ENCODE assay signal across 19 cellular contexts in genomic region chr4:58602701-58603359, GRCh38.
A peak's percentile ranks its signal among the peaks of the same experiment; 100 is the strongest.
DNase-seq lines count a peak whose midpoint lies in the region; ATAC-seq, FAIRE-seq and TF ChIP-seq lines count a peak whose summit lies in the region.
"Had no signal": no experiment of that assay in that cellular context is flagged by ENCODE, and none has a peak within 500 bp of the region (broad histone marks: within the 10 kb centered on the region; RNA-seq: fewer than 3 reads in every experiment).

No MANE protein-coding gene starts in this region.

- FAIRE-seq in frontal cortex (lab: Jason Lieb, UNC): no peak
- FAIRE-seq in H54 (lab: Jason Lieb, UNC): no peak
- FAIRE-seq: HTR-8/SVneo had no signal

- H2BK15ac ChIP-seq in H9 (ENCODE audit: low read depth, low read length): no peak overlapping the region

- DNase-seq in DMS 273 (lab: John Stamatoyannopoulos, UW; ENCODE audit: unreplicated experiment) (peak; percentile 42), H9 (no peak), NCI-H524 (lab: John Stamatoyannopoulos, UW) (peak; percentile 27 to 78), endodermal cell (no peak), frontal cortex (ENCODE audit: low spot score in 2 of 2) (no peak), H54 (ENCODE audit: insufficient read length, low spot score) (no peak)
- no peak for DNase-seq in activated effector memory CD4-positive, alpha-beta T cell treated with Interleukin-2 at 50 U/mL for 16 hours
- DNase-seq: ACHN; CD4-positive, alpha-beta T cell; EL; KBM-7; NCI-H1048; NCI-H187 treated with DMSO at 0.1 percent for 48 hours; NCI-H510A treated with DMSO at 0.1 percent for 48 hours; SW 1271 had no signal

- H3K27ac ChIP-seq in H9 (ENCODE audit: insufficient read length, low read depth, low read length) (peak overlapping the region; percentile 64), endodermal cell (ENCODE audit: low read depth, low read length) (no peak overlapping the region)
- H3K27ac ChIP-seq: SJSA1 had no signal

- H3K4me1 Mint-ChIP-seq in H9: peaks cover 34 to 55% of the 10 kb centered on the region in 2 experiments
- H3K4me1 Mint-ChIP-seq in endodermal cell: no peaks in the 10 kb centered on the region
- H3K4me1 Mint-ChIP-seq: B cell had no signal

- no peak overlapping the region for H2BK120ac ChIP-seq in H9 (ENCODE audit: low read depth, low read length, poor library complexity, severe bottlenecking)

- no peak overlapping the region for H4K91ac ChIP-seq in H9 (ENCODE audit: insufficient read length, low read depth, low read length)

- H3K23me2 ChIP-seq in H9 (ENCODE audit: insufficient read length, low read depth, low read length, poor library complexity, severe bottlenecking): no peaks in the 10 kb centered on the region

- no peak overlapping the region for H3K56ac ChIP-seq in H9 (ENCODE audit: insufficient read length, low read depth, low read length)

- TF ChIP-seq POLR2A in H54 (IDR thresholded peaks at IDR 0.05; ENCODE audit: low read depth, low read length): no peak

- H3K27ac Mint-ChIP-seq in H9 (peak overlapping the region; percentile 88 to 99 (median 96); a peak in 6 of 7 replicates), endodermal cell (peak overlapping the region; percentile 62)
- H3K27ac Mint-ChIP-seq: B cell; CD4-positive, alpha-beta T cell had no signal

- H2AFZ ChIP-seq in H9 (ENCODE audit: low read length): no peak overlapping the region

- no peak overlapping the region for H4K5ac ChIP-seq in H9 (ENCODE audit: insufficient read length, low read depth, low read length)

- peaks cover 0 to 38% (median 30%) of the 10 kb centered on the region in 3 experiments; a peak in 6 of 7 replicates for H3K36me3 Mint-ChIP-seq in H9 (ENCODE audit: insufficient read depth in 1 of 3, low read depth in 3 of 3)
- peaks cover 3% of the 10 kb centered on the region for H3K36me3 Mint-ChIP-seq in endodermal cell (ENCODE audit: low read depth)

- H2BK5ac ChIP-seq in H9 (ENCODE audit: insufficient read length, low read length): peak overlapping the region; percentile 12

- no peak overlapping the region for H3K4ac ChIP-seq in H9 (ENCODE audit: low read depth, low read length)

- ATAC-seq in HG03460 (IDR thresholded peaks at IDR 0.05; ENCODE audit: unreplicated experiment): no peak

- H3K9me3 ChIP-seq in H9 (ENCODE audit: control insufficient read depth, low read depth, low read length) (no peaks in the 10 kb centered on the region), endodermal cell (ENCODE audit: control insufficient read depth, low read length) (no peaks in the 10 kb centered on the region)

- no peaks in the 10 kb centered on the region; the same call in 1 of the 2 replicates for H3K27me3 ChIP-seq in H9 (ENCODE audit: insufficient read depth, low read length)
- no peaks in the 10 kb centered on the region for H3K27me3 ChIP-seq in endodermal cell (ENCODE audit: control insufficient read depth, insufficient read depth, low read length, poor library complexity, severe bottlenecking)
- H3K27me3 ChIP-seq: SJSA1 had no signal

- no peaks in the 10 kb centered on the region for H3K79me1 ChIP-seq in H9 (ENCODE audit: insufficient read depth, low read depth, low read length, poor library complexity, severe bottlenecking)

- H3T11ph ChIP-seq in H9 (ENCODE audit: low read length): no peak overlapping the region

- H3K4me3 ChIP-seq in endodermal cell (ENCODE audit: low read length): no peak overlapping the region
- H3K4me3 ChIP-seq: SJSA1 had no signal

- no peaks in the 10 kb centered on the region for H3K36me3 ChIP-seq in endodermal cell (ENCODE audit: control insufficient read depth, insufficient read depth, low read length)
- H3K36me3 ChIP-seq: SJSA1 had no signal

- H3K27me3 Mint-ChIP-seq in H9 (ENCODE audit: low read depth) (no peaks in the 10 kb centered on the region), endodermal cell (ENCODE audit: insufficient read depth) (no peaks in the 10 kb centered on the region)
- H3K27me3 Mint-ChIP-seq: B cell; CD4-positive, alpha-beta T cell had no signal

- H4K20me1 ChIP-seq in H9 (ENCODE audit: control insufficient read depth, insufficient read depth, insufficient read length): no peaks in the 10 kb centered on the region

- no peak overlapping the region for H3K4me3 Mint-ChIP-seq in H9
- H3K4me3 Mint-ChIP-seq in endodermal cell: no peak overlapping the region
- H3K4me3 Mint-ChIP-seq: B cell; CD4-positive, alpha-beta T cell had no signal

- no CpG with 5 or more reads among the region's 1 CpG for WGBS in H9 (ENCODE audit: extremely low coverage, insufficient read length, low lambda C conversion rate)
- 59% methylated on average over 1 of the region's 1 CpG; no CpG with 5 or more reads in 1 of the 2 experiments for WGBS in endodermal cell (ENCODE audit: insufficient coverage in 1 of 2, insufficient read length in 1 of 2), 2 experiments

- H2AK5ac ChIP-seq in H9 (ENCODE audit: insufficient read length, low read length): no peak overlapping the region

- H2BK12ac ChIP-seq in H9 (ENCODE audit: insufficient read length, low read depth, low read length): no peak overlapping the region

- no peaks in the 10 kb centered on the region for H3K79me2 ChIP-seq in H9 (ENCODE audit: insufficient read depth, low read length)

- no peak overlapping the region for H4K8ac ChIP-seq in H9 (replicated peaks; ENCODE audit: insufficient read length, low read depth, low read length)

- no peak overlapping the region for H3K18ac ChIP-seq in H9 (ENCODE audit: insufficient read length, low read depth, low read length)

- H2BK20ac ChIP-seq in H9 (ENCODE audit: low read depth, low read length, poor library complexity, severe bottlenecking): no peak overlapping the region

- H3K9me3 Mint-ChIP-seq in H9 (peaks cover 12 to 33% of the 10 kb centered on the region in 2 experiments; a peak in 4 of 5 replicates), endodermal cell (peaks cover 2% of the 10 kb centered on the region)

- H3K14ac ChIP-seq in H9 (ENCODE audit: insufficient read depth, low read length): no peak overlapping the region

- H3K9ac ChIP-seq in H9 (ENCODE audit: extremely low read depth, insufficient read length, low read length) (no peak overlapping the region), endodermal cell (ENCODE audit: extremely low read depth, low read length, poor library complexity, severe bottlenecking) (no peak overlapping the region)

- H3K4me2 ChIP-seq in H9 (ENCODE audit: insufficient read depth, insufficient read length, low read length): no peak overlapping the region

- no peak for TF ChIP-seq CTCF in H9 (conservative IDR thresholded peaks at IDR 0.05)
- no peak for TF ChIP-seq CTCF in endodermal cell (conservative IDR thresholded peaks at IDR 0.05)

- H3K4me1 ChIP-seq in H9 (ENCODE audit: insufficient read depth, low read length): no peaks in the 10 kb centered on the region; the same call in 1 of the 2 replicates
- H3K4me1 ChIP-seq in endodermal cell (ENCODE audit: control insufficient read depth, insufficient read depth, low read length): peaks cover 3% of the 10 kb centered on the region
- H3K4me1 ChIP-seq: SJSA1 had no signal

- H3K23ac ChIP-seq in H9 (ENCODE audit: insufficient read length, low read depth, low read length): no peak overlapping the region

Comparison
In these comparisons a context has a peak if more than half of its experiments do, and no peak if none do; other contexts are left out.
1. DNase-seq: peak in DMS 273 (single experiment) and NCI-H524 (2 of 2); none in H9 (single experiment), endodermal cell (single experiment), frontal cortex (0 of 2), H54 (single experiment) and activated effector memory CD4-positive, alpha-beta T cell treated with Interleukin-2 at 50 U/mL for 16 hours (single experiment).